ENCODE assay signal across 14 cellular contexts in the genomic region with DNA sequence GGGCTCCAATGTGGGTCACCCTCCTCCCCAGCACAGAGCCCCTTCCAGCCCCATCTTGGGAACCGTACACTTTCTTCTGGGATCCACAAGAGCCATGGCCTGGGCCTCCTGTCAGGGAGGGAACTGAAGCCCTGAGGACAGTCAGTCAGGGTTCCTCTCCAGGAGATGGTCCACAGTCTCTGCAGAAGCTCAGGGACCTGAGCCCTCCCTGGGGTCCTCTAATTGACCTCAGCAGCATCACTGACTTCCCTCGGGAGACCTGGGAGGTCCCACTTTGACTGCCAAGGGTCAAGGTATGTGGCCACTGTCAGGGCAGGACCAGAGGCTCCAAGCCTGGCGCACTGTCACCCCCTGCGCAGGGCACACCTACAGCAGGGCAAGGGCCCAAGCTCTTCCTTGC. TPM values are rescaled to one million over a fixed set of nuclear protein-coding genes. Genes with fewer than 3 reads are reported as not detected.
DNase-seq lines count a peak whose midpoint lies in the region; ATAC-seq, FAIRE-seq and TF ChIP-seq lines count a peak whose summit lies in the region.
"Had no signal": no experiment of that assay in that cellular context is flagged by ENCODE, and none has a peak within 500 bp of the region (broad histone marks: within the 10 kb centered on the region; RNA-seq: fewer than 3 reads in every experiment).

No MANE protein-coding gene starts in this region.

- no peaks in the 10 kb centered on the region for H3K27me3 ChIP-seq in HepG2 (ENCODE audit: control insufficient read depth in 1 of 2, insufficient read depth in 2 of 2, low read length in 2 of 2)
- no peaks in the 10 kb centered on the region for H3K27me3 ChIP-seq in PC-9 (ENCODE audit: insufficient read depth, low read depth)
- H3K27me3 ChIP-seq: SJSA1 had no signal

- CTCF ChIA-PET in A549 (lab: Yijun Ruan, JAX) (interaction anchor here (0.8 to 1.5 kb wide), 4 partner anchors 13 to 282 kb away, joined by 3 read pairs; no protein-coding TSS in a partner anchor), HepG2 (lab: Yijun Ruan, JAX; ENCODE audit: low intra/inter-chr PET ratio, low total read pairs) (interaction anchor here (1.2 kb wide), 1 partner anchor 219 kb away, joined by 6 read pairs; no protein-coding TSS in a partner anchor), PC-9 (lab: Charles Lee) (no interaction called here), HEK293T (lab: Yijun Ruan, JAX) (interaction anchor here (0.8 to 1.3 kb wide), 2 partner anchors 19 to 168 kb away, joined by 3 read pairs; no protein-coding TSS in a partner anchor), MCF 10A (lab: Yijun Ruan, JAX) (no interaction called here)

- no peak overlapping the region for H2AFZ ChIP-seq in HepG2 (ENCODE audit: low read length)
- no peak overlapping the region for H2AFZ ChIP-seq in PC-9

- intact Hi-C loops in HepG2 (cut with micrococcal nuclease; ENCODE audit: unreplicated experiment) (no loop called here), PC-9 (cut with micrococcal nuclease; ENCODE audit: unreplicated experiment) (no loop called here), MCF 10A (cut with micrococcal nuclease) (no loop called here)

- no peaks in the 10 kb centered on the region for H3K9me3 ChIP-seq in A549
- no peaks in the 10 kb centered on the region for H3K9me3 ChIP-seq in HepG2 (ENCODE audit: low read length)
- H3K9me3 ChIP-seq in PC-9 (ENCODE audit: insufficient read depth, low read depth): no peaks in the 10 kb centered on the region
- H3K9me3 ChIP-seq: SJSA1 had no signal

- H4K20me1 ChIP-seq in HepG2 (ENCODE audit: insufficient read depth, low read length) (no peaks in the 10 kb centered on the region), PC-9 (ENCODE audit: insufficient read depth) (no peaks in the 10 kb centered on the region)

- TF ChIP-seq CTCF in A549 (IDR thresholded peaks at IDR 0.05): no peak
- no peak for TF ChIP-seq CTCF in HepG2 (CRISPR knock-in tag; IDR thresholded peaks at IDR 0.05)
- TF ChIP-seq CTCF in PC-9 (conservative IDR thresholded peaks at IDR 0.05): no peak
- TF ChIP-seq CTCF in MCF 10A (IDR thresholded peaks at IDR 0.05; ENCODE audit: unreplicated experiment): no peak

- H3K27ac Mint-ChIP-seq in MCF 10A (ENCODE audit: low read depth, unreplicated experiment): no peak overlapping the region

- no peak overlapping the region for H3K4me2 ChIP-seq in A549
- no peak overlapping the region for H3K4me2 ChIP-seq in HepG2 (ENCODE audit: low read depth, low read length)
- H3K4me2 ChIP-seq in PC-9: no peak overlapping the region

- POLR2A ChIA-PET in A549 (lab: Yijun Ruan, JAX): no interaction called here
- POLR2A ChIA-PET in HepG2 (lab: Yijun Ruan, JAX): no interaction called here
- POLR2A ChIA-PET in PC-9 (lab: Charles Lee; ENCODE audit: unreplicated experiment): no interaction called here
- POLR2A ChIA-PET in HEK293T (lab: Yijun Ruan, JAX): no interaction called here
- POLR2A ChIA-PET in MCF 10A (lab: Yijun Ruan, JAX): no interaction called here

- FAIRE-seq in A549 (lab: Jason Lieb, UNC) (no peak), HepG2 (lab: Jason Lieb, UNC) (no peak)
- FAIRE-seq: colon had no signal

- WGBS in A549 (ENCODE audit: missing lambda C conversion rate): 100% methylated on average over 2 of the region's 4 CpGs
- WGBS in HepG2 (ENCODE audit: low lambda C conversion rate): 96% methylated on average over 4 of the region's 4 CpGs

- ATAC-seq in A549: peak; percentile 17 to 48; a peak in 3 of 6 replicates
- ATAC-seq in GM18498 (IDR thresholded peaks at IDR 0.05; ENCODE audit: unreplicated experiment): peak; percentile 20
- peak; percentile 30 for ATAC-seq in HG03439 (IDR thresholded peaks at IDR 0.05; ENCODE audit: unreplicated experiment)
- ATAC-seq in HepG2: peak; percentile 23; the same call in 2 of the 3 replicates
- ATAC-seq in GM21576 (IDR thresholded peaks at IDR 0.05; ENCODE audit: unreplicated experiment): no peak

- H3K4me1 ChIP-seq in A549 (peaks cover 4% of the 10 kb centered on the region; the same call in 1 of the 3 replicates), HepG2 (ENCODE audit: insufficient read depth, low read length) (no peaks in the 10 kb centered on the region), PC-9 (replicated peaks; ENCODE audit: insufficient read depth) (no peaks in the 10 kb centered on the region)
- H3K4me1 ChIP-seq: SJSA1 had no signal

- TF ChIP-seq RAD21 in A549 (conservative IDR thresholded peaks at IDR 0.05 in 1 of 2, IDR thresholded peaks at IDR 0.05 in 1 of 2) (no peak), HepG2 (CRISPR knock-in tag; IDR thresholded peaks at IDR 0.05) (no peak)

- no peak overlapping the region for H3K4me3 Mint-ChIP-seq in MCF 10A (ENCODE audit: unreplicated experiment)

- H3K4me3 ChIP-seq in A549 (no peak overlapping the region), HepG2 (replicated peaks in 1 of 3; ENCODE audit: insufficient read depth in 1 of 3, low read depth in 2 of 3, low read length in 3 of 3) (no peak overlapping the region), PC-9 (no peak overlapping the region)
- H3K4me3 ChIP-seq: GM12878, SJSA1 had no signal

- H3K9me3 Mint-ChIP-seq in MCF 10A (ENCODE audit: unreplicated experiment): no peaks in the 10 kb centered on the region

- 0 out of 2 replicates have a peak, but pooled peaks cover 2% of the 10 kb centered on the region for H3F3A ChIP-seq in PC-9 (ENCODE audit: insufficient read depth, low read depth)

- H3K27ac ChIP-seq in A549: no peak overlapping the region
- no peak overlapping the region for H3K27ac ChIP-seq in HepG2 (ENCODE audit: extremely low read length, insufficient read depth, low read length)
- H3K27ac ChIP-seq in PC-9: no peak overlapping the region
- H3K27ac ChIP-seq: epithelial cell of prostate, SJSA1, WERI-Rb-1 had no signal

- in situ Hi-C loops in HepG2 (cut with HindIII; ENCODE audit: extremely low pct_ligation_motif_present, low pct_unique_long_range_greater_than_20kb): no loop called here

- no peak for DNase-seq in A549 (ENCODE audit: low read depth in 1 of 2, low spot score in 1 of 2)
- no peak for DNase-seq in HepG2 (ENCODE audit: low spot score)
- DNase-seq in PC-9: no peak
- no peak for DNase-seq in HEK293T (ENCODE audit: extremely low spot score)
- no peak for DNase-seq in MCF 10A (ENCODE audit: unreplicated experiment)
- DNase-seq: amniotic stem cell had no signal

- no peaks in the 10 kb centered on the region for H3K4me1 Mint-ChIP-seq in MCF 10A (ENCODE audit: insufficient read depth, unreplicated experiment)

- no peaks in the 10 kb centered on the region for H3K9me2 ChIP-seq in PC-9 (ENCODE audit: insufficient read depth)

- peaks cover 14% of the 10 kb centered on the region for H3K36me3 Mint-ChIP-seq in MCF 10A (ENCODE audit: insufficient read depth, unreplicated experiment)

- H3K9ac ChIP-seq in HepG2 (ENCODE audit: insufficient read depth, low read depth, low read length): no peak overlapping the region

- no peaks in the 10 kb centered on the region for H3K27me3 Mint-ChIP-seq in MCF 10A (ENCODE audit: insufficient read depth, unreplicated experiment)

- TF ChIP-seq EP300 in A549 (IDR thresholded peaks at IDR 0.05) (no peak), HepG2 (IDR thresholded peaks at IDR 0.05; ENCODE audit: low read depth in 2 of 2, low read length in 2 of 2) (no peak), HepG2 (CRISPR knock-in tag; IDR thresholded peaks at IDR 0.05; ENCODE audit: borderline replicate concordance) (no peak)

- H3K36me3 ChIP-seq in HepG2 (replicated peaks in 1 of 2; ENCODE audit: control insufficient read depth in 1 of 2, insufficient read depth in 2 of 2, low read length in 2 of 2) (no peaks in the 10 kb centered on the region), PC-9 (ENCODE audit: low read depth) (no peaks in the 10 kb centered on the region)
- H3K36me3 ChIP-seq: WERI-Rb-1 had no signal

- no TSS peak for BruUV-seq in HepG2 (replicated peaks; lab: Mats Ljungman, UMichigan)
- BruUV-seq in PC-9 (replicated peaks; lab: Mats Ljungman, UMichigan): no TSS peak
- BruUV-seq in MCF 10A (replicated peaks; lab: Mats Ljungman, UMichigan): no TSS peak

- no peaks in the 10 kb centered on the region for H3K79me2 ChIP-seq in HepG2 (ENCODE audit: insufficient read depth, low read length)
- H3K79me2 ChIP-seq in PC-9 (ENCODE audit: low read depth): no peaks in the 10 kb centered on the region

- no peak for TF ChIP-seq POLR2A in A549 (IDR thresholded peaks at IDR 0.05; ENCODE audit: low read length)
- no peak for TF ChIP-seq POLR2A in HepG2 (IDR thresholded peaks at IDR 0.05; ENCODE audit: insufficient read depth in 1 of 2, low read depth in 2 of 2, low read length in 2 of 2)

RNA-seq across cellular contexts. Expression of a gene that starts 32.3 kb away (rescaled TPM):
- polyA plus RNA-seq in A549 (2011; rRNA removed): 6.5 and 6.6 TPM in 2 replicates
- 3.2 and 4.5 TPM in 2 replicates for polyA plus RNA-seq in A549 (2012; cell fraction: cytosol; rRNA removed)
- polyA plus RNA-seq in A549 (2012; cell fraction: nucleus; rRNA removed): 10.0 and 12.2 TPM in 2 replicates
- polyA plus RNA-seq in A549 (2017; fragmentation: RNase III; extraction: RNeasy Plus Mini Kit Qiagen cat#74134 plus additional on column Dnase treatment): 4.1 to 5.1 TPM (median 4.8 TPM) in 3 replicates
- polyA minus RNA-seq in A549 (2011; rRNA and poly(A)+ RNA removed): 8.1 and 9.0 TPM in 2 replicates
- 2.9 TPM in 2 replicates for total RNA-seq in HepG2 (2016; rRNA removed; fragmentation: Illumina TruSeq; extraction: Trizol)
- total RNA-seq in HepG2 (2016; cell fraction: cytosol; rRNA removed; fragmentation: Illumina TruSeq; extraction: Trizol; ENCODE audit: low read depth): 1.6 and 1.8 TPM in 2 replicates
- 2.4 and 2.6 TPM in 2 replicates for total RNA-seq in HepG2 (2016; cell fraction: insoluble cytoplasmic fraction; rRNA removed; fragmentation: Illumina TruSeq; extraction: Trizol)
- total RNA-seq in HepG2 (2016; cell fraction: membrane; rRNA removed; fragmentation: Illumina TruSeq; extraction: Trizol): 1.7 and 3.3 TPM in 2 replicates
- 4.8 and 4.9 TPM in 2 replicates for total RNA-seq in HepG2 (2016; cell fraction: nucleus; rRNA removed; fragmentation: Illumina TruSeq; extraction: Trizol)
- 1.7 and 1.9 TPM in 2 replicates for polyA plus RNA-seq in HepG2 (2011; rRNA removed)
- 1.1 and 1.4 TPM in 2 replicates for polyA plus RNA-seq in HepG2 (2011; cell fraction: cytosol; rRNA removed)
- polyA plus RNA-seq in HepG2 (2011; cell fraction: nucleus; rRNA removed): 4.1 and 4.3 TPM in 2 replicates
- polyA plus RNA-seq in HepG2 (2012): 0.91 and 1.1 TPM in 2 replicates
- polyA plus RNA-seq in HepG2 (2016; cell fraction: cytosol; fragmentation: Illumina TruSeq; extraction: Trizol; ENCODE audit: low read depth): 0.54 and 0.55 TPM in 2 replicates
- polyA plus RNA-seq in HepG2 (2016; cell fraction: insoluble cytoplasmic fraction; fragmentation: Illumina TruSeq; extraction: Trizol; ENCODE audit: low read depth): 2.1 and 3.1 TPM in 2 replicates
- 1.2 TPM in 2 replicates for polyA plus RNA-seq in HepG2 (2016; cell fraction: membrane; fragmentation: Illumina TruSeq; extraction: Trizol; ENCODE audit: low read depth)
- 6.7 and 7.0 TPM in 2 replicates for polyA plus RNA-seq in HepG2 (2016; cell fraction: nucleus; fragmentation: Illumina TruSeq; extraction: Trizol; ENCODE audit: insufficient read depth, low read depth)
- polyA minus RNA-seq in HepG2 (2011; rRNA and poly(A)+ RNA removed; ENCODE audit: low replicate concordance): 4.2 and 9.5 TPM in 2 replicates
- 0.97 and 1.1 TPM in 2 replicates for polyA minus RNA-seq in HepG2 (2011; cell fraction: cytosol; rRNA and poly(A)+ RNA removed)
- polyA minus RNA-seq in HepG2 (2011; cell fraction: nucleus; rRNA and poly(A)+ RNA removed): 4.5 and 5.7 TPM in 2 replicates
- 16.5 and 20.5 TPM in 2 replicates for total RNA-seq in PC-9 (2021)
- total RNA-seq in MCF 10A (2022): 3.8 and 4.8 TPM in 2 replicates

RNA-seq across cellular contexts. Expression of a gene that starts 58.4 kb away (rescaled TPM):
- polyA plus RNA-seq in A549 (2011; rRNA removed) (39.9 and 69.7 TPM in 2 replicates), A549 (2017; fragmentation: RNase III; extraction: RNeasy Plus Mini Kit Qiagen cat#74134 plus additional on column Dnase treatment) (77.5 to 84.2 TPM (median 79.6 TPM) in 3 replicates), HepG2 (2011; rRNA removed) (14.0 and 19.5 TPM in 2 replicates)
- 39.9 and 41.3 TPM in 2 replicates for polyA plus RNA-seq in A549 (2012; cell fraction: cytosol; rRNA removed)
- 12.4 and 17.4 TPM in 2 replicates for polyA plus RNA-seq in A549 (2012; cell fraction: nucleus; rRNA removed)
- 8.7 and 8.8 TPM in 2 replicates for polyA minus RNA-seq in A549 (2011; rRNA and poly(A)+ RNA removed)
- total RNA-seq in HepG2 (2016; rRNA removed; fragmentation: Illumina TruSeq; extraction: Trizol) (78.3 and 100 TPM in 2 replicates), PC-9 (2021) (151 and 162 TPM in 2 replicates), MCF 10A (2022) (48.3 and 64.8 TPM in 2 replicates)
- 39.7 and 45.3 TPM in 2 replicates for total RNA-seq in HepG2 (2016; cell fraction: cytosol; rRNA removed; fragmentation: Illumina TruSeq; extraction: Trizol; ENCODE audit: low read depth)
- total RNA-seq in HepG2 (2016; cell fraction: insoluble cytoplasmic fraction; rRNA removed; fragmentation: Illumina TruSeq; extraction: Trizol): 82.1 and 105 TPM in 2 replicates
- 67.8 and 73.9 TPM in 2 replicates for total RNA-seq in HepG2 (2016; cell fraction: membrane; rRNA removed; fragmentation: Illumina TruSeq; extraction: Trizol)
- 32.3 and 39.6 TPM in 2 replicates for total RNA-seq in HepG2 (2016; cell fraction: nucleus; rRNA removed; fragmentation: Illumina TruSeq; extraction: Trizol)
- 11.4 and 15.5 TPM in 2 replicates for polyA plus RNA-seq in HepG2 (2011; cell fraction: cytosol; rRNA removed)
- polyA plus RNA-seq in HepG2 (2011; cell fraction: nucleus; rRNA removed): 4.5 and 4.6 TPM in 2 replicates
- 24.6 and 36.2 TPM in 2 replicates for polyA plus RNA-seq in HepG2 (2012)
- polyA plus RNA-seq in HepG2 (2016; cell fraction: cytosol; fragmentation: Illumina TruSeq; extraction: Trizol; ENCODE audit: low read depth): 46.7 and 63.3 TPM in 2 replicates
- 121 TPM in 2 replicates for polyA plus RNA-seq in HepG2 (2016; cell fraction: insoluble cytoplasmic fraction; fragmentation: Illumina TruSeq; extraction: Trizol; ENCODE audit: low read depth)
- 69.8 and 73.0 TPM in 2 replicates for polyA plus RNA-seq in HepG2 (2016; cell fraction: membrane; fragmentation: Illumina TruSeq; extraction: Trizol; ENCODE audit: low read depth)
- 58.4 and 59.1 TPM in 2 replicates for polyA plus RNA-seq in HepG2 (2016; cell fraction: nucleus; fragmentation: Illumina TruSeq; extraction: Trizol; ENCODE audit: insufficient read depth, low read depth)
- 8.0 and 33.3 TPM in 2 replicates for polyA minus RNA-seq in HepG2 (2011; rRNA and poly(A)+ RNA removed; ENCODE audit: low replicate concordance)
- 5.6 and 6.7 TPM in 2 replicates for polyA minus RNA-seq in HepG2 (2011; cell fraction: cytosol; rRNA and poly(A)+ RNA removed)
- 5.8 and 6.7 TPM in 2 replicates for polyA minus RNA-seq in HepG2 (2011; cell fraction: nucleus; rRNA and poly(A)+ RNA removed)

Comparison
In these comparisons a context has a peak if more than half of its experiments do, and no peak if none do; other contexts are left out.
1. CTCF ChIA-PET loops: an anchor here in A549 (0.8 to 1.5 kb wide), HepG2 (1.2 kb wide) and HEK293T (0.8 to 1.3 kb wide); none called in PC-9 and MCF 10A.